ENCODE assay signal across 13 cellular contexts in genomic region chr9:98247826-98248657, GRCh38. TPM values are rescaled to one million over a fixed set of nuclear protein-coding genes. Genes with fewer than 3 reads are reported as not detected.
DNase-seq lines count a peak whose midpoint lies in the region; ATAC-seq, FAIRE-seq and TF ChIP-seq lines count a peak whose summit lies in the region.
"Had no signal": no experiment of that assay in that cellular context is flagged by ENCODE, and none has a peak within 500 bp of the region (broad histone marks: within the 10 kb centered on the region; RNA-seq: fewer than 3 reads in every experiment).

No MANE protein-coding gene starts in this region.

- H3K79me2 ChIP-seq in PC-9 (ENCODE audit: low read depth) (peaks cover 62% of the 10 kb centered on the region), endothelial cell of umbilical vein (ENCODE audit: control insufficient read depth, insufficient read depth, low read length) (peaks cover 6% of the 10 kb centered on the region), SK-N-SH (ENCODE audit: insufficient read depth) (no peaks in the 10 kb centered on the region; the same call in 1 of the 2 replicates)

- no peak for TF ChIP-seq EP300 in sigmoid colon (IDR thresholded peaks at IDR 0.05)
- TF ChIP-seq EP300 in SK-N-SH (IDR thresholded peaks at IDR 0.05; ENCODE audit: borderline replicate concordance in 1 of 2, low read depth in 1 of 2, low read length in 1 of 2) = no peak

- no peak for TF ChIP-seq RAD21 in SK-N-SH (IDR thresholded peaks at IDR 0.05; ENCODE audit: low read length)

- CTCF ChIA-PET in PC-9 (lab: Charles Lee) (no interaction called here), endothelial cell of umbilical vein (lab: Charles Lee) (interaction anchor here (1.4 kb wide), 1 partner anchor 528 kb away, joined by 4 read pairs; no protein-coding TSS in a partner anchor), SK-N-SH (lab: Yijun Ruan, JAX) (interaction anchor here (0.7 to 2.3 kb wide), 4 partner anchors 10 to 528 kb away, joined by 3 to 6 read pairs (median 4); no protein-coding TSS in a partner anchor)

- peak overlapping the region in 5 of 10 experiments; percentile 9 to 42 (median 18); a peak in 3 of 20 replicates for H3K4me3 ChIP-seq in BLaER1 treated with 17β-estradiol and CSF1 and Interleukin-3, amounts not matched to agents 10 nM and 100 nM
- no peak overlapping the region for H3K4me3 ChIP-seq in PC-9
- H3K4me3 ChIP-seq in endothelial cell of umbilical vein (replicated peaks in 1 of 3; ENCODE audit: insufficient read depth in 1 of 3, low read depth in 1 of 3, low read length in 3 of 3) = no peak overlapping the region
- no peak overlapping the region for H3K4me3 ChIP-seq in sigmoid colon
- no peak overlapping the region for H3K4me3 ChIP-seq in SK-N-SH (ENCODE audit: low read depth in 2 of 2, low read length in 1 of 2)
- H3K4me3 ChIP-seq: GM23338 had no signal

- intact Hi-C loops in PC-9 (cut with micrococcal nuclease; ENCODE audit: unreplicated experiment) (no loop called here), endothelial cell of umbilical vein (cut with micrococcal nuclease) (no loop called here), sigmoid colon (cut with DNase I) (no loop called here)

- H3K9me2 ChIP-seq in PC-9 (ENCODE audit: insufficient read depth) = no peaks in the 10 kb centered on the region
- no peaks in the 10 kb centered on the region for H3K9me2 ChIP-seq in SK-N-SH

- H4K20me1 ChIP-seq in BLaER1 treated with 17β-estradiol and CSF1 and Interleukin-3, amounts not matched to agents 10 nM and 100 nM = no peaks in the 10 kb centered on the region
- no peaks in the 10 kb centered on the region for H4K20me1 ChIP-seq in PC-9 (ENCODE audit: insufficient read depth)
- H4K20me1 ChIP-seq in endothelial cell of umbilical vein (replicated peaks; ENCODE audit: control insufficient read depth, extremely low read depth, insufficient read depth, low read length) = no peaks in the 10 kb centered on the region
- no peaks in the 10 kb centered on the region for H4K20me1 ChIP-seq in SK-N-SH (ENCODE audit: insufficient read depth)

- DNase-seq in PC-9 (no peak), endothelial cell of umbilical vein (ENCODE audit: low read depth, low spot score) (no peak), sigmoid colon (no peak), GM10266 (ENCODE audit: extremely low spot score) (no peak), GOT3 (lab: John Stamatoyannopoulos, UW) (no peak), SK-N-SH (no peak)
- DNase-seq: activated T-cell treated with anti-CD3 and anti-CD28 coated beads, Interleukin-2, amount 50 U/mL, for 4 hours; NCI-H2107 had no signal

- POLR2A ChIA-PET in PC-9 (lab: Charles Lee; ENCODE audit: unreplicated experiment) = no interaction called here
- POLR2A ChIA-PET in endothelial cell of umbilical vein (lab: Charles Lee) = no interaction called here
- POLR2A ChIA-PET in SK-N-SH (lab: Yijun Ruan, JAX) = interaction anchor here (0.5 kb wide), 1 partner anchor 38 kb away, joined by 9 read pairs; no protein-coding TSS in a partner anchor

- peak; percentile 60 for FAIRE-seq in endothelial cell of umbilical vein (lab: Jason Lieb, UNC)
- FAIRE-seq: bronchial epithelial cell, islet of Langerhans had no signal

- H3K36me3 ChIP-seq in BLaER1 treated with 17β-estradiol and CSF1 and Interleukin-3, amounts not matched to agents 10 nM and 100 nM = peaks cover 0 to 57% (median 40%) of the 10 kb centered on the region in 11 experiments; a peak in 16 of 22 replicates
- H3K36me3 ChIP-seq in PC-9 (ENCODE audit: low read depth) (peaks cover 17% of the 10 kb centered on the region), endothelial cell of umbilical vein (ENCODE audit: control insufficient read depth in 2 of 2, extremely low read depth in 1 of 2, insufficient read depth in 2 of 2, low read length in 2 of 2) (no peaks in the 10 kb centered on the region), sigmoid colon (peaks cover 0 to 16% (median 0%) of the 10 kb centered on the region in 4 donors), SK-N-SH (replicated peaks in 1 of 2; ENCODE audit: control insufficient read depth in 1 of 2, insufficient read depth in 2 of 2, low read length in 1 of 2) (no peaks in the 10 kb centered on the region)

- BruUV-seq in PC-9 (replicated peaks; lab: Mats Ljungman, UMichigan) (no TSS peak), endothelial cell of umbilical vein (replicated peaks; lab: Mats Ljungman, UMichigan) (no TSS peak)

- peaks cover 20 to 99% (median 69%) of the 10 kb centered on the region in 10 experiments for H3K4me1 ChIP-seq in BLaER1 treated with 17β-estradiol and CSF1 and Interleukin-3, amounts not matched to agents 10 nM and 100 nM
- H3K4me1 ChIP-seq in PC-9 (replicated peaks; ENCODE audit: insufficient read depth) = peaks cover 97% of the 10 kb centered on the region
- peaks cover 21% of the 10 kb centered on the region for H3K4me1 ChIP-seq in endothelial cell of umbilical vein (ENCODE audit: control insufficient read depth, extremely low read depth, insufficient read depth, low read length)
- no peaks in the 10 kb centered on the region for H3K4me1 ChIP-seq in sigmoid colon
- H3K4me1 ChIP-seq in SK-N-SH (ENCODE audit: control insufficient read depth in 1 of 2, insufficient read depth in 2 of 2, low read depth in 1 of 2, low read length in 1 of 2) = peaks cover 0 to 11% of the 10 kb centered on the region in 2 experiments; a peak in 2 of 4 replicates

- ATAC-seq in GM21786 (IDR thresholded peaks at IDR 0.05; ENCODE audit: unreplicated experiment) = no peak
- ATAC-seq: activated T-cell treated with anti-CD3 and anti-CD28 coated beads, Interleukin-2, amount 50 U/mL, for 4 hours; GM23338 had no signal

- no peaks in the 10 kb centered on the region for H3K9me1 ChIP-seq in endothelial cell of umbilical vein (replicated peaks; ENCODE audit: control insufficient read depth, extremely low read depth, insufficient read depth, low read length)

- H3F3A ChIP-seq in PC-9 (ENCODE audit: insufficient read depth, low read depth) (peaks cover 70% of the 10 kb centered on the region), SK-N-SH (replicated peaks; ENCODE audit: insufficient read depth) (peaks cover 3% of the 10 kb centered on the region)

- TF ChIP-seq CTCF in PC-9 (conservative IDR thresholded peaks at IDR 0.05) = no peak
- no peak for TF ChIP-seq CTCF in endothelial cell of umbilical vein (IDR thresholded peaks at IDR 0.05; ENCODE audit: extremely low read depth in 1 of 2, insufficient read depth in 1 of 2, low read depth in 1 of 2, low read length in 2 of 2)
- TF ChIP-seq CTCF in sigmoid colon (IDR thresholded peaks at IDR 0.05) = no peak
- TF ChIP-seq CTCF in GM10266 (IDR thresholded peaks at IDR 0.05; ENCODE audit: control insufficient read depth, insufficient read depth, low read depth, missing control alignments) = no peak
- TF ChIP-seq CTCF in SK-N-SH (IDR thresholded peaks at IDR 0.05) = no peak

- peak overlapping the region; percentile 51 to 85 (median 74); a peak in 21 of 22 replicates for H3K9ac ChIP-seq in BLaER1 treated with 17β-estradiol and CSF1 and Interleukin-3, amounts not matched to agents 10 nM and 100 nM
- H3K9ac ChIP-seq in endothelial cell of umbilical vein (replicated peaks; ENCODE audit: extremely low read depth, insufficient read depth, low read length) (peak overlapping the region; percentile 37), SK-N-SH (no peak overlapping the region)

- peak overlapping the region; percentile 53 to 99 (median 95) for H3K4me2 ChIP-seq in BLaER1 treated with 17β-estradiol and CSF1 and Interleukin-3, amounts not matched to agents 10 nM and 100 nM
- peak overlapping the region; percentile 61 for H3K4me2 ChIP-seq in PC-9
- peak overlapping the region; percentile 38 for H3K4me2 ChIP-seq in endothelial cell of umbilical vein (ENCODE audit: insufficient read depth, low read length)
- H3K4me2 ChIP-seq in SK-N-SH = no peak overlapping the region
- H3K4me2 ChIP-seq: GM23338 had no signal

- peak overlapping the region; percentile 75 to 97 (median 85) for H3K27ac ChIP-seq in BLaER1 treated with 17β-estradiol and CSF1 and Interleukin-3, amounts not matched to agents 10 nM and 100 nM
- H3K27ac ChIP-seq in PC-9 = peak overlapping the region; percentile 90
- peak overlapping the region; percentile 60 for H3K27ac ChIP-seq in endothelial cell of umbilical vein (ENCODE audit: insufficient read depth, low read depth, low read length)
- peak overlapping the region; percentile 15 to 58 (median 58) for H3K27ac ChIP-seq in sigmoid colon
- no peak overlapping the region for H3K27ac ChIP-seq in SK-N-SH (ENCODE audit: low read depth in 2 of 2, low read length in 1 of 2)

- no peak for TF ChIP-seq POLR2A in endothelial cell of umbilical vein (IDR thresholded peaks at IDR 0.05; ENCODE audit: low read depth, low read length)
- no peak for TF ChIP-seq POLR2A in sigmoid colon (IDR thresholded peaks at IDR 0.05)

- WGBS in sigmoid colon, 2 donors = 66 to 75% methylated on average over 8 of the region's 8 CpGs
- 97% methylated on average over 6 of the region's 8 CpGs for WGBS in SK-N-SH (ENCODE audit: low lambda C conversion rate)

- no peaks in the 10 kb centered on the region for H3K27me3 ChIP-seq in BLaER1 treated with 17β-estradiol and CSF1 and Interleukin-3, amounts not matched to agents 10 nM and 100 nM
- H3K27me3 ChIP-seq in PC-9 (ENCODE audit: insufficient read depth, low read depth) (no peaks in the 10 kb centered on the region), endothelial cell of umbilical vein (ENCODE audit: control insufficient read depth in 2 of 2, insufficient read depth in 2 of 2, low read length in 2 of 2) (no peaks in the 10 kb centered on the region), sigmoid colon (no peaks in the 10 kb centered on the region), SK-N-SH (ENCODE audit: insufficient read depth) (no peaks in the 10 kb centered on the region)

- dilution Hi-C loops in endothelial cell of umbilical vein (cut with MboI; ENCODE audit: extremely low pct_ligation_motif_present, low sequenced_read_pairs) = no loop called here

- H2AFZ ChIP-seq in PC-9 (no peak overlapping the region), endothelial cell of umbilical vein (ENCODE audit: low read depth, low read length) (peak overlapping the region; percentile 99), SK-N-SH (ENCODE audit: low read depth) (no peak overlapping the region)
- H2AFZ ChIP-seq: GM23338 had no signal

- H3K9me3 ChIP-seq in BLaER1 treated with 17β-estradiol and CSF1 and Interleukin-3, amounts not matched to agents 10 nM and 100 nM (replicated peaks in 1 of 11) = no peaks in the 10 kb centered on the region
- no peaks in the 10 kb centered on the region for H3K9me3 ChIP-seq in PC-9 (ENCODE audit: insufficient read depth, low read depth)
- no peaks in the 10 kb centered on the region for H3K9me3 ChIP-seq in endothelial cell of umbilical vein (replicated peaks; ENCODE audit: control insufficient read depth, insufficient read depth, low read length)
- H3K9me3 ChIP-seq in sigmoid colon = no peaks in the 10 kb centered on the region
- H3K9me3 ChIP-seq in SK-N-SH = no peaks in the 10 kb centered on the region

RNA-seq across cellular contexts. Expression of gene TBC1D2, which starts 7.4 kb away (rescaled TPM):
- 42.9 and 44.7 TPM in 2 replicates for total RNA-seq in PC-9 (2021)
- total RNA-seq in endothelial cell of umbilical vein = 3.4 and 3.6 TPM in 2 replicates
- 4.5 and 6.0 TPM in 2 replicates for polyA plus RNA-seq in endothelial cell of umbilical vein
- 3.4 and 4.0 TPM in 2 replicates for polyA plus RNA-seq in endothelial cell of umbilical vein (2011; cell fraction: cytosol; rRNA removed)
- 7.9 and 9.3 TPM in 2 replicates for polyA plus RNA-seq in endothelial cell of umbilical vein (2011; cell fraction: nucleus; rRNA removed)
- polyA plus RNA-seq in endothelial cell of umbilical vein (2012) = 11.1 and 12.9 TPM in 2 replicates
- 3.3 and 3.9 TPM in 2 replicates for polyA minus RNA-seq in endothelial cell of umbilical vein
- polyA minus RNA-seq in endothelial cell of umbilical vein (2011; cell fraction: cytosol; rRNA and poly(A)+ RNA removed) = 9.6 TPM
- 4.7 and 4.9 TPM in 2 replicates for polyA minus RNA-seq in endothelial cell of umbilical vein (2011; cell fraction: nucleus; rRNA and poly(A)+ RNA removed)
- total RNA-seq in sigmoid colon = 10 to 100 TPM in 1 of 4 donors, 1 to 10 TPM in 3; 4.8 to 13.8 (median 5.3) TPM
- 10 to 100 TPM; 13.3 to 23.8 (median 15.0) TPM for polyA plus RNA-seq in sigmoid colon
- 5.1 and 5.6 TPM in 2 replicates for polyA plus RNA-seq in SK-N-SH (2012; rRNA removed)
- polyA plus RNA-seq in SK-N-SH (2012; cell fraction: cytosol; rRNA removed) = 2.1 and 3.2 TPM in 2 replicates
- 9.4 and 10.6 TPM in 2 replicates for polyA plus RNA-seq in SK-N-SH (2012; cell fraction: nucleus; rRNA removed)

RNA-seq across cellular contexts. Expression of gene CORO2A, which starts 55.6 kb away (rescaled TPM):
- total RNA-seq in PC-9 (2021) (19.5 and 19.8 TPM in 2 replicates), endothelial cell of umbilical vein (0.30 and 0.53 TPM in 2 replicates), sigmoid colon (1 to 10 TPM; 1.2 to 1.8 (median 1.4) TPM)
- polyA plus RNA-seq in endothelial cell of umbilical vein (0.29 and 0.35 TPM in 2 replicates), sigmoid colon (10 to 100 TPM; 16.8 to 39.6 (median 33.3) TPM), SK-N-SH (2012; rRNA removed) (2.3 and 2.7 TPM in 2 replicates)
- 0.45 and 0.52 TPM in 2 replicates for polyA plus RNA-seq in endothelial cell of umbilical vein (2011; cell fraction: cytosol; rRNA removed)
- 0.32 and 0.34 TPM in 2 replicates for polyA plus RNA-seq in endothelial cell of umbilical vein (2011; cell fraction: nucleus; rRNA removed)
- polyA plus RNA-seq in endothelial cell of umbilical vein (2012) = 1.1 and 1.2 TPM in 2 replicates
- 0.85 and 1.2 TPM in 2 replicates for polyA minus RNA-seq in endothelial cell of umbilical vein
- 2.7 TPM for polyA minus RNA-seq in endothelial cell of umbilical vein (2011; cell fraction: cytosol; rRNA and poly(A)+ RNA removed)
- polyA minus RNA-seq in endothelial cell of umbilical vein (2011; cell fraction: nucleus; rRNA and poly(A)+ RNA removed) = 0.05 and 0.14 TPM in 2 replicates
- 1.7 and 2.1 TPM in 2 replicates for polyA plus RNA-seq in SK-N-SH (2012; cell fraction: cytosol; rRNA removed)
- 1.6 and 2.0 TPM in 2 replicates for polyA plus RNA-seq in SK-N-SH (2012; cell fraction: nucleus; rRNA removed)

Comparison
In these comparisons a context has a peak if more than half of its experiments do, and no peak if none do; other contexts are left out.
1. H3K27ac ChIP-seq: peak in BLaER1 treated with 17β-estradiol and CSF1 and Interleukin-3, amounts not matched to agents 10 nM and 100 nM (11 of 11), PC-9 (single experiment), endothelial cell of umbilical vein (single experiment) and sigmoid colon (4 of 4); none in SK-N-SH (0 of 2).